1 cellular context compared by ENCODE assay signal in the genomic region with DNA sequence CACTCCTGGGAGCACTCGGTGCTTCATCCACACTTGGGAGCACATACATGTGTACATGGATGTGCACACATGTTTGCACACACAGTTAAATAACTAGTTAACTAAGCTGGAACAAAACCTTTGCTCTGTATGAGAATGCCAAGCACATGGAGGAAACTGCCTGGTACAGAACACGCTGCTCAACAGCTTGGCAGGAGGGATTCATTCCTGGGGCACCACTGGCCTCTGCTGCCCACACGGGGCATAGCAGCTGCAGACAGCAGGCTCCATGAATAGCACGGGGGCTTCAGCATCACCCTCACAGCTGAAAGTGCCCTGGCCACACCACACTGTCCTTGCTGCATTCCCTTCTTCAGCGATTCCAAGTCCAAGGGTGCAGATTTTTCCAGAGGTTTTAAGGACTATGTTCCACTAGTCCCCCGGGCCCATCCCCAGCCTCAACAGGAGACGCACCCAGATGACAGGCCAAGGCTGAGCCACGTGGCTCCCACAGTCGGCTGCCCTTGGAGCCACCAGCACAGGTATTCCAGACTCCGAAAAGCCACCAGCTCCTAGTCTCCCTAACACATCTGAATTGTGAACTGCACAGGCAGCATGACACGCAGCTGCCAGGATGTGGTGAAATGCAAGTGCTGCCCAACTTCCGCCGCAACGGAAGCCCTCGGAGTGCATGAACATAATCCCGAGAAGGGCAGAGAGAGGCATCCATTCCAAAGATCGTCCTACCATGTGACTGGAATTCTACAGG.
TF ChIP-seq lines count a peak whose summit lies in the region.

No MANE protein-coding gene starts in this region.

TF ChIP-seq in endothelial cell of umbilical vein, 7 proteins besides CTCF, POLR2A, EP300 and RAD21 (continued from another document):
- TF ChIP-seq MYC (IDR thresholded peaks at IDR 0.05; ENCODE audit: low read depth, low read length) = no peak
